8 cellular contexts compared by ENCODE assay signal in the genomic region with DNA sequence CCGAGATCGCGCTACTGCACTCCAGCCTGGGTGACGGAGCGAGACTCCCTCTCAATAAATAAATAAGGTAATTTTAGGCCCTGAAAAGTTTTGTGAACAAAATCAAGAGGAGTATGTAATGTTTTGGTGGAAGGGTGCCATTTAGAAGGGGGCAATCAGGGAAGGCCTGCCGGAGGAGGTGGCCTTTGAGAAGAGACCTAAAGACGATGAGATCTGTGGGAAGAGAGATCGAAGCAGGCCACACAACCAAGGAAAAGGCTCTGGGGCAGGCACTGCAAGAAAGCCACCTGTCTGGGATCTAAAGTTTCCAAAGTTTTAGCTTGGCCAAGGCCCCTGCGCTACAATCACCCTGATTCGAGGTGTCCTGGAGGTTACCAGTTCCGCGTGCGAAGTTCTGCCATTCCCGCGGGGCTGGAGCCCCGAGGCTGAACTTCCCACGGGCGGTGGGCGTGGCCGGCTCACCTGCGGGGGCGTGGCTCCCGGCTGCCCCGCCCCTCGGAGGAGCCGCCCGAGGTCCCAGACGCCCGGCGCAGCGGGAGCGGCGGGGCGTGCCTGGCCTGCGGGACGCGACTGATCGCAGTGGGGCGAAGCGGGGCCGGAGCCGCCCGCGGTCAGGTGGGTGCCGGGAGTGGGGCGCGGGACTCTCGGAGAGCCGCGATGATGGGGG. TPM values are rescaled to one million over a fixed set of nuclear protein-coding genes. Genes with fewer than 3 reads are reported as not detected.
A peak's percentile ranks its signal among the peaks of the same experiment; 100 is the strongest.
DNase-seq lines count a peak whose midpoint lies in the region; ATAC-seq, FAIRE-seq and TF ChIP-seq lines count a peak whose summit lies in the region.

A gene (plus strand): TSS at position 519 of the 667 bp plus-strand sequence. CDS start 4,792 bp downstream, outside the sequence.

- H3K27me3 ChIP-seq in PC-3 (ENCODE audit: low read length) (no peaks in the 10 kb centered on the region), astrocyte (ENCODE audit: insufficient read depth, low read length) (peaks cover 7% of the 10 kb centered on the region), right lobe of liver (no peaks in the 10 kb centered on the region), thyroid gland (no peaks in the 10 kb centered on the region)

- H3K4me1 ChIP-seq in PC-3 (ENCODE audit: insufficient read depth, low read length) (peaks cover 10% of the 10 kb centered on the region; the same call in 1 of the 2 replicates), astrocyte (ENCODE audit: insufficient read depth, low read length) (no peaks in the 10 kb centered on the region), right lobe of liver (peaks cover 0 to 7% (median 0%) of the 10 kb centered on the region in 4 donors), thyroid gland (peaks cover 0 to 6% of the 10 kb centered on the region in 2 donors)

- no TSS peak for BruUV-seq in PC-3 (replicated peaks; lab: Mats Ljungman, UMichigan)

- FAIRE-seq in GM18507 (lab: Jason Lieb, UNC) (no peak), astrocyte (lab: Jason Lieb, UNC) (no peak)

- intact Hi-C loops in PC-3 (cut with micrococcal nuclease) (no loop called here), right lobe of liver (cut with DNase I) (loop anchor here in 1 of 2 donors (10.0 kb wide), 1 partner anchor 186 kb away; no protein-coding TSS in a partner anchor), thyroid gland (cut with DNase I) (loop anchor here (5.0 kb wide), 1 partner anchor 88 kb away; a partner anchor contains a TSS), posterior vena cava (cut with DNase I) (no loop called here)

- H3K36me3 ChIP-seq in PC-3 (ENCODE audit: low read depth, low read length) (no peaks in the 10 kb centered on the region), astrocyte (ENCODE audit: insufficient read depth, low read length) (no peaks in the 10 kb centered on the region), right lobe of liver (no peaks in the 10 kb centered on the region), thyroid gland (no peaks in the 10 kb centered on the region)

- no peaks in the 10 kb centered on the region for H3K4me1 Mint-ChIP-seq in astrocyte (ENCODE audit: low read depth, unreplicated experiment)

- H3K4me2 ChIP-seq in PC-3 (ENCODE audit: low read length): peak within 1 kb of the TSS; percentile 86
- peak within 1 kb of the TSS; percentile 38 for H3K4me2 ChIP-seq in astrocyte (ENCODE audit: low read length)

- H2AFZ ChIP-seq in PC-3 (ENCODE audit: low read length): peak within 1 kb of the TSS; percentile 72
- no peak within 1 kb of the TSS for H2AFZ ChIP-seq in astrocyte (ENCODE audit: low read depth, low read length)

- H3K9me3 ChIP-seq in PC-3 (ENCODE audit: low read length) (no peaks in the 10 kb centered on the region), astrocyte (ENCODE audit: insufficient read depth, low read depth, low read length) (no peaks in the 10 kb centered on the region), right lobe of liver (no peaks in the 10 kb centered on the region), thyroid gland (no peaks in the 10 kb centered on the region)

- H3K4me3 ChIP-seq in PC-3 (ENCODE audit: low read length) (peak within 1 kb of the TSS; percentile 75), astrocyte (ENCODE audit: insufficient read depth, low read depth, low read length) (no peak within 1 kb of the TSS), right lobe of liver (peak within 1 kb of the TSS in 2 of 3 donors; percentile 14 to 33), thyroid gland (replicated peaks in 1 of 3) (peak within 1 kb of the TSS in 1 of 3 donors; percentile 40)

- no peaks in the 10 kb centered on the region for H3K36me3 Mint-ChIP-seq in astrocyte (ENCODE audit: low read depth, unreplicated experiment)

- ATAC-seq in PC-3: peak; percentile 57
- ATAC-seq in right lobe of liver: peak; percentile 53 to 57 (median 54)
- no peak for ATAC-seq in GM18870 (IDR thresholded peaks at IDR 0.05; ENCODE audit: unreplicated experiment)
- no peak for ATAC-seq in GM18907 (IDR thresholded peaks at IDR 0.05; ENCODE audit: unreplicated experiment)

- H3K27ac ChIP-seq in PC-3 (ENCODE audit: low read length): no peak within 1 kb of the TSS
- no peak within 1 kb of the TSS for H3K27ac ChIP-seq in astrocyte (ENCODE audit: low read depth, low read length)
- no peak within 1 kb of the TSS for H3K27ac ChIP-seq in right lobe of liver
- no peak within 1 kb of the TSS for H3K27ac ChIP-seq in thyroid gland

- H3K9me3 Mint-ChIP-seq in astrocyte (ENCODE audit: unreplicated experiment): peaks cover 3% of the 10 kb centered on the region

- no peaks in the 10 kb centered on the region for H4K20me1 ChIP-seq in PC-3 (ENCODE audit: low read length)
- no peaks in the 10 kb centered on the region for H4K20me1 ChIP-seq in astrocyte (ENCODE audit: insufficient read depth, low read length)

- DNase-seq in GM18507 (ENCODE audit: extremely low spot score, insufficient read length, low read depth) (peak; percentile 23), PC-3 (peak; percentile 70), astrocyte (ENCODE audit: low read depth) (no peak), right lobe of liver (no peak), thyroid gland (peak; percentile 44), posterior vena cava (ENCODE audit: low spot score) (no peak)

- H3K9ac ChIP-seq in PC-3 (ENCODE audit: low read length): peak within 1 kb of the TSS; percentile 44; the same call in 1 of the 2 replicates
- H3K9ac ChIP-seq in astrocyte (ENCODE audit: low read length): no peak within 1 kb of the TSS

- peaks cover 12% of the 10 kb centered on the region for H3K27me3 Mint-ChIP-seq in astrocyte (ENCODE audit: low read depth, unreplicated experiment)

- POLR2A ChIA-PET in PC-3 (lab: Charles Lee; ENCODE audit: unreplicated experiment): no interaction called here

- 65% methylated on average over 6 of the region's 50 CpGs for whole genome bisulfite sequencing in right lobe of liver (ENCODE audit: insufficient coverage, low coverage, low lambda C conversion rate, missing lambda C conversion rate)
- 19 to 34% methylated on average over 17 to 20 of the region's 50 CpGs for WGBS in thyroid gland, 2 donors

- TF ChIP-seq CTCF in PC-3 (conservative IDR thresholded peaks at IDR 0.05; ENCODE audit: low read depth, low read length): no peak
- TF ChIP-seq CTCF in astrocyte (IDR thresholded peaks at IDR 0.05; ENCODE audit: insufficient read depth, low read depth, low read length): no peak
- no peak for TF ChIP-seq CTCF in right lobe of liver (IDR thresholded peaks at IDR 0.05)
- TF ChIP-seq CTCF in thyroid gland (IDR thresholded peaks at IDR 0.05): no peak

- no peaks in the 10 kb centered on the region for H3F3A ChIP-seq in PC-3 (ENCODE audit: low read length, unreplicated experiment)

- H3K4me3 Mint-ChIP-seq in astrocyte (ENCODE audit: unreplicated experiment): peak within 1 kb of the TSS; percentile 72

- TF ChIP-seq POLR2A in right lobe of liver (IDR thresholded peaks at IDR 0.05) (no peak), thyroid gland (IDR thresholded peaks at IDR 0.05) (no peak)

- no peaks in the 10 kb centered on the region for H3K9me2 ChIP-seq in PC-3 (replicated peaks; ENCODE audit: low read length)

- H3K79me2 ChIP-seq in PC-3 (ENCODE audit: low read length) (peaks cover 12% of the 10 kb centered on the region; the same call in 1 of the 2 replicates), astrocyte (ENCODE audit: insufficient read depth, low read length) (no peaks in the 10 kb centered on the region)

- CTCF ChIA-PET in PC-3 (lab: Charles Lee): interaction anchor here (0.6 kb wide), 1 partner anchor 23 kb away, joined by 3 read pairs; no protein-coding TSS in a partner anchor

- H3K27ac Mint-ChIP-seq in astrocyte (ENCODE audit: unreplicated experiment): no peak within 1 kb of the TSS

RNA-seq across cellular contexts. Expression of the gene that starts here (rescaled TPM):
- 23.4 and 27.5 TPM in 2 replicates for total RNA-seq in PC-3 (2014; rRNA removed)
- total RNA-seq in astrocyte: 0.62 and 1.2 TPM in 2 replicates
- under 1 TPM in 2 of 6 experiments, not detected in 4; 0.22 to 0.26 TPM for total RNA-seq in right lobe of liver
- total RNA-seq in thyroid gland: 1 to 10 TPM in 1 of 4 donors, under 1 TPM in 3; 0.45 to 1.2 (median 0.83) TPM
- total RNA-seq in posterior vena cava: under 1 TPM in 1 of 2 donors, not detected in 1; 0.37 TPM

Comparison
In these comparisons a context has a peak if more than half of its experiments do, and no peak if none do; other contexts are left out.
1. RNA of the gene that starts here (total RNA-seq): 23.4 to 27.5 TPM in PC-3; 0.62 to 1.2 TPM in astrocyte, 0.45 to 1.2 TPM in thyroid gland, 0.37 TPM in posterior vena cava and 0.22 to 0.26 TPM in right lobe of liver; every median in the first group is over 10 times any median in the second.
2. Peak in ATAC-seq and H3K4me3 ChIP-seq in right lobe of liver; RNA of the gene not detected or under 1 TPM.
3. DNase-seq: peak in GM18507 (single experiment), PC-3 (single experiment) and thyroid gland (2 of 2); none in astrocyte (single experiment), right lobe of liver (0 of 3) and posterior vena cava (single experiment).